In the genomic region with DNA sequence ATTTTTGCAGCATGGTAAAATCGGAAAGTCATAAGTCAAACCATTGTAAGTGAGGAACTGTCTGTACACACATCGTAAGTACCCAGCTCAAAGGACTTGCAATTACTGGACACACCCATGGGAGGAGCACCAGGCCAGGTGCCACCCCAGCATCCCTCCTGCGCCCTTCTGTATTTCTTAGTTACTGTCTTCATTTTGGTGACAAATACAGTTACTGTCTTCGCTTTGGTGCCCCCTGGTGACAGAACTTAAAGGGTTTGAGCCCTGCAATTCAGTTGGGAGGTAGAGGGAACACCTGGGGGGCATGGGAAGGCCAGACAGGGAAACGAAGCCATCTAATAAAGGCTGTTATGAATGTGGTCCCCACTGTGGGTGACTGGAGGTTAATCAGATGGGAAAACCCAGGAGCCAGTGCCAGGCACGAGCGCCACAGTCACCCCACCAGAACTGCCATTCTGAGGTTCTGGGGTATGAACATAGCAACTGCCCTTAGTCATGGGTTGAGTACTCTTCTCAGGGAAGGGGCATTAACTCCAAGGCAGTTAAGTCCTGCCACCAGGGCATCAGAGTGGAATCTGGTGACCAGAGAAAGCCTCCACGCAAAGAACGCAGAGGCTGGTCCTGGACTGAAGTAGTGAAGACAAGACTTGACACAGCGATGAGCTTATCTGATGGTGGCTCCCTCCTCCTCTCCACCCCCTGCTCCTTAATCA, we compare ENCODE assay signal across 8 cellular contexts.
DNase-seq lines count a peak whose midpoint lies in the region; ATAC-seq and TF ChIP-seq lines count a peak whose summit lies in the region.

No MANE protein-coding gene starts in this region.

- no peaks in the 10 kb centered on the region for H3K9me3 Mint-ChIP-seq in activated CD8-positive, alpha-beta T cell treated with anti-CD3 and anti-CD28 coated beads, Interleukin-2, amount 10 ng/mL, durations not matched to agents 7 days and 5 days (ENCODE audit: insufficient read depth)

- ATAC-seq in left cardiac atrium = no peak
- peak; percentile 49 for ATAC-seq in activated CD8-positive, alpha-beta T cell treated with anti-CD3 and anti-CD28 coated beads, Interleukin-2, amount 10 ng/mL, durations not matched to agents 7 days and 5 days
- no peak for ATAC-seq in foreskin keratinocyte
- no peak for ATAC-seq in HG03571 (IDR thresholded peaks at IDR 0.05; ENCODE audit: unreplicated experiment)
- no peak for ATAC-seq in omental fat pad (ENCODE audit: low FRiP score)

- H3K4me1 Mint-ChIP-seq in activated CD8-positive, alpha-beta T cell treated with anti-CD3 and anti-CD28 coated beads, Interleukin-2, amount 10 ng/mL, durations not matched to agents 7 days and 5 days (ENCODE audit: low read depth) = no peaks in the 10 kb centered on the region

- H3K4me3 Mint-ChIP-seq in activated CD8-positive, alpha-beta T cell treated with anti-CD3 and anti-CD28 coated beads, Interleukin-2, amount 10 ng/mL, durations not matched to agents 7 days and 5 days = no peak overlapping the region

- POLR2A ChIA-PET in activated CD8-positive, alpha-beta T cell treated with anti-CD3 and anti-CD28 coated beads, Interleukin-2, amount 10 ng/mL, durations not matched to agents 7 days and 5 days (lab: Charles Lee) = no interaction called here

- TF ChIP-seq CTCF in foreskin keratinocyte (conservative IDR thresholded peaks at IDR 0.05) (peak; percentile 66), omental fat pad (IDR thresholded peaks at IDR 0.05) (no peak)

- no peaks in the 10 kb centered on the region for H3K36me3 Mint-ChIP-seq in activated CD8-positive, alpha-beta T cell treated with anti-CD3 and anti-CD28 coated beads, Interleukin-2, amount 10 ng/mL, durations not matched to agents 7 days and 5 days (ENCODE audit: low read depth)

- intact Hi-C loops in cardiac septum (cut with DNase I) = loop anchor here (10.0 kb wide), 1 partner anchor 614 kb away; a partner anchor contains a TSS
- intact Hi-C loops in left cardiac atrium (cut with DNase I) = no loop called here

- no peaks in the 10 kb centered on the region for H3K4me1 ChIP-seq in foreskin keratinocyte

- H3K27ac Mint-ChIP-seq in activated CD8-positive, alpha-beta T cell treated with anti-CD3 and anti-CD28 coated beads, Interleukin-2, amount 10 ng/mL, durations not matched to agents 7 days and 5 days = no peak overlapping the region

- no peaks in the 10 kb centered on the region for H3K27me3 Mint-ChIP-seq in activated CD8-positive, alpha-beta T cell treated with anti-CD3 and anti-CD28 coated beads, Interleukin-2, amount 10 ng/mL, durations not matched to agents 7 days and 5 days (ENCODE audit: low read depth)

- peak; percentile 33 for DNase-seq in cardiac septum (ENCODE audit: low spot score)
- no peak for DNase-seq in left cardiac atrium
- DNase-seq in NCI-H1105 treated with DMSO at 0.1 percent for 48 hours (lab: John Stamatoyannopoulos, UW) = peak; percentile 63
- DNase-seq in activated CD8-positive, alpha-beta T cell treated with anti-CD3 and anti-CD28 coated beads, Interleukin-2, amount 10 ng/mL, durations not matched to agents 7 days and 5 days = peak; percentile 59
- peak in 1 of 2 donors; percentile 17 for DNase-seq in foreskin keratinocyte
- DNase-seq in stimulated activated CD4-positive, alpha-beta T cell treated with anti-CD3 and anti-CD28 coated beads, Interleukin-15, amount 100 ng/mL, for 48 hours (ENCODE audit: low read depth in 2 of 2) = peak; percentile 9 to 19
- DNase-seq in omental fat pad (ENCODE audit: low spot score) = no peak

- H3K27ac ChIP-seq in foreskin keratinocyte = no peak overlapping the region

- CTCF ChIA-PET in activated CD8-positive, alpha-beta T cell treated with anti-CD3 and anti-CD28 coated beads, Interleukin-2, amount 10 ng/mL, durations not matched to agents 7 days and 5 days (lab: Charles Lee) = interaction anchor here (0.7 to 1.1 kb wide), 2 partner anchors 334 to 428 kb away, joined by 3 read pairs; no protein-coding TSS in a partner anchor

- H3K27me3 ChIP-seq in foreskin keratinocyte = peaks cover 13% of the 10 kb centered on the region

Comparison
In these comparisons a context has a peak if more than half of its experiments do, and no peak if none do; other contexts are left out.
1. DNase-seq: peak in cardiac septum (single experiment), NCI-H1105 treated with DMSO at 0.1 percent for 48 hours (single experiment), activated CD8-positive, alpha-beta T cell treated with anti-CD3 and anti-CD28 coated beads, Interleukin-2, amount 10 ng/mL, durations not matched to agents 7 days and 5 days (single experiment) and stimulated activated CD4-positive, alpha-beta T cell treated with anti-CD3 and anti-CD28 coated beads, Interleukin-15, amount 100 ng/mL, for 48 hours (2 of 2); none in left cardiac atrium (single experiment) and omental fat pad (single experiment).